Comparison of ENCODE assay signal across 8 cellular contexts in genomic region chr2:62287895-62288589, GRCh38.
DNase-seq lines count a peak whose midpoint lies in the region; ATAC-seq lines count a peak whose summit lies in the region.

No MANE protein-coding gene starts in this region.

- ATAC-seq in activated CD4-positive, alpha-beta T cell treated with anti-CD3 and anti-CD28 coated beads for 36 hours, result peak; percentile 61
- peak; percentile 80 for ATAC-seq in HG03175 (IDR thresholded peaks at IDR 0.05; ENCODE audit: unreplicated experiment)
- ATAC-seq in GM21515 (IDR thresholded peaks at IDR 0.05; ENCODE audit: unreplicated experiment), result no peak

- H3K4me3 Mint-ChIP-seq in activated CD4-positive, alpha-beta T cell treated with anti-CD3 and anti-CD28 coated beads for 36 hours, result no peak overlapping the region
- no peak overlapping the region for H3K4me3 Mint-ChIP-seq in activated CD4-positive, alpha-beta T cell treated with anti-CD3 and anti-CD28 coated beads, Interleukin-2, amount 10 ng/mL, durations not matched to agents 24 days and 14 days

- POLR2A ChIA-PET in activated CD4-positive, alpha-beta T cell treated with anti-CD3 and anti-CD28 coated beads for 36 hours (lab: Charles Lee), result no interaction called here

- no peak overlapping the region for H3K27ac Mint-ChIP-seq in activated CD4-positive, alpha-beta T cell treated with anti-CD3 and anti-CD28 coated beads for 36 hours
- no peak overlapping the region for H3K27ac Mint-ChIP-seq in activated CD4-positive, alpha-beta T cell treated with anti-CD3 and anti-CD28 coated beads, Interleukin-2, amount 10 ng/mL, durations not matched to agents 24 days and 14 days

- no peaks in the 10 kb centered on the region for H3K27me3 Mint-ChIP-seq in activated CD4-positive, alpha-beta T cell treated with anti-CD3 and anti-CD28 coated beads for 36 hours
- no peaks in the 10 kb centered on the region for H3K27me3 Mint-ChIP-seq in activated CD4-positive, alpha-beta T cell treated with anti-CD3 and anti-CD28 coated beads, Interleukin-2, amount 10 ng/mL, durations not matched to agents 24 days and 14 days

- H3K4me1 Mint-ChIP-seq in activated CD4-positive, alpha-beta T cell treated with anti-CD3 and anti-CD28 coated beads for 36 hours, result peaks cover 9% of the 10 kb centered on the region
- peaks cover 3% of the 10 kb centered on the region for H3K4me1 Mint-ChIP-seq in activated CD4-positive, alpha-beta T cell treated with anti-CD3 and anti-CD28 coated beads, Interleukin-2, amount 10 ng/mL, durations not matched to agents 24 days and 14 days

- no peaks in the 10 kb centered on the region for H3K36me3 Mint-ChIP-seq in activated CD4-positive, alpha-beta T cell treated with anti-CD3 and anti-CD28 coated beads for 36 hours (ENCODE audit: low read depth)
- peaks cover 1% of the 10 kb centered on the region for H3K36me3 Mint-ChIP-seq in activated CD4-positive, alpha-beta T cell treated with anti-CD3 and anti-CD28 coated beads, Interleukin-2, amount 10 ng/mL, durations not matched to agents 24 days and 14 days (ENCODE audit: low read depth)

- intact Hi-C loops in activated CD4-positive, alpha-beta T cell treated with anti-CD3 and anti-CD28 coated beads for 36 hours (cut with DNase I, micrococcal nuclease), result no loop called here
- intact Hi-C loops in activated CD4-positive, alpha-beta T cell treated with anti-CD3 and anti-CD28 coated beads, Interleukin-2, amount 10 ng/mL, durations not matched to agents 24 days and 14 days (cut with micrococcal nuclease), result no loop called here
- intact Hi-C loops in cardiac septum (cut with DNase I), result no loop called here

- CTCF ChIA-PET in activated CD4-positive, alpha-beta T cell treated with anti-CD3 and anti-CD28 coated beads for 36 hours (lab: Charles Lee), result interaction anchor here (0.6 to 2.1 kb wide), 3 partner anchors 14 to 124 kb away, joined by 3 to 7 read pairs (median 3); no protein-coding TSS in a partner anchor

- H3K9me3 Mint-ChIP-seq in activated CD4-positive, alpha-beta T cell treated with anti-CD3 and anti-CD28 coated beads for 36 hours (ENCODE audit: low read depth), result peaks cover 6% of the 10 kb centered on the region
- H3K9me3 Mint-ChIP-seq in activated CD4-positive, alpha-beta T cell treated with anti-CD3 and anti-CD28 coated beads, Interleukin-2, amount 10 ng/mL, durations not matched to agents 24 days and 14 days, result peaks cover 14% of the 10 kb centered on the region

- peak; percentile 77 for DNase-seq in activated CD4-positive, alpha-beta T cell treated with anti-CD3 and anti-CD28 coated beads for 36 hours
- no peak for DNase-seq in activated CD4-positive, alpha-beta T cell treated with anti-CD3 and anti-CD28 coated beads, Interleukin-2, amount 10 ng/mL, durations not matched to agents 24 days and 14 days
- DNase-seq in NCI-H2171 (lab: John Stamatoyannopoulos, UW) (peak; percentile 85), cardiac septum (ENCODE audit: low spot score) (peak; percentile 81)
- DNase-seq in activated CD8-positive, alpha-beta memory T cell treated with anti-CD3 and anti-CD28 coated beads for 24 hours, result peak; percentile 80
- peak; percentile 35 to 42 for DNase-seq in stimulated activated CD8-positive, alpha-beta memory T cell treated with anti-CD3 and anti-CD28 coated beads, Interleukin-2, amount 100 ng/mL, for 1 hour (ENCODE audit: low read depth in 2 of 2)
